In genomic region chr17:79728908-79729471, GRCh38 we compare ENCODE assay signal across 9 cellular contexts. TPM values are rescaled to one million over a fixed set of nuclear protein-coding genes. Genes with fewer than 3 reads are reported as not detected.
A peak's percentile ranks its signal among the peaks of the same experiment; 100 is the strongest.
DNase-seq lines count a peak whose midpoint lies in the region; ATAC-seq and TF ChIP-seq lines count a peak whose summit lies in the region.
"Had no signal": no experiment of that assay in that cellular context is flagged by ENCODE, and none has a peak within 500 bp of the region (broad histone marks: within the 10 kb centered on the region; RNA-seq: fewer than 3 reads in every experiment).

No MANE protein-coding gene starts in this region.

- CTCF ChIA-PET in activated naive CD4-positive, alpha-beta T cell treated with anti-CD3 and anti-CD28 coated beads for 36 hours (lab: Charles Lee) = interaction anchor here (1.8 kb wide), 1 partner anchor 12 kb away, joined by 10 read pairs; no protein-coding TSS in a partner anchor

- H3K4me1 ChIP-seq in mesendoderm (ENCODE audit: control insufficient read depth, low read depth, low read length) = no peaks in the 10 kb centered on the region
- peaks cover 0 to 9% of the 10 kb centered on the region in 2 donors for H3K4me1 ChIP-seq in thoracic aorta (ENCODE audit: control insufficient read depth in 1 of 2, low read depth in 2 of 2)

- H3K27ac ChIP-seq in angular gyrus (ENCODE audit: low read depth, low read length) (peak overlapping the region; percentile 17), mesendoderm (ENCODE audit: low read depth, low read length) (no peak overlapping the region), thoracic aorta (no peak overlapping the region)

- no peak overlapping the region for H3K4me2 ChIP-seq in mesendoderm (ENCODE audit: low read length)

- no peaks in the 10 kb centered on the region for H3K36me3 Mint-ChIP-seq in activated naive CD4-positive, alpha-beta T cell treated with anti-CD3 and anti-CD28 coated beads for 36 hours (ENCODE audit: low read depth)
- H3K36me3 Mint-ChIP-seq: type B pancreatic cell had no signal

- H3K79me1 ChIP-seq in mesendoderm (ENCODE audit: low read length) = no peaks in the 10 kb centered on the region

- peaks cover 11% of the 10 kb centered on the region for H3K4me1 Mint-ChIP-seq in activated naive CD4-positive, alpha-beta T cell treated with anti-CD3 and anti-CD28 coated beads for 36 hours (ENCODE audit: low read depth)

- H2BK5ac ChIP-seq in mesendoderm (ENCODE audit: low read length) = no peak overlapping the region

- no peak overlapping the region for H3K4ac ChIP-seq in mesendoderm (ENCODE audit: low read depth, low read length)

- H3K9me3 ChIP-seq in thoracic aorta = no peaks in the 10 kb centered on the region

- no peak overlapping the region for H2AK5ac ChIP-seq in mesendoderm (ENCODE audit: low read length)

- H3K79me2 ChIP-seq in mesendoderm (ENCODE audit: control insufficient read depth, insufficient read depth, low read length) = no peaks in the 10 kb centered on the region

- ATAC-seq in thoracic aorta (ENCODE audit: insufficient number of reproducible peaks, low FRiP score, low read depth) = no peak

- H3K56ac ChIP-seq in mesendoderm (ENCODE audit: low read length) = peak overlapping the region; percentile 53

- H2BK120ac ChIP-seq in mesendoderm (ENCODE audit: low read depth, low read length) = no peak overlapping the region

- peak overlapping the region; percentile 89 for H4K8ac ChIP-seq in mesendoderm (ENCODE audit: low read depth, low read length)

- peak overlapping the region; percentile 69 for H3K4me3 Mint-ChIP-seq in activated naive CD4-positive, alpha-beta T cell treated with anti-CD3 and anti-CD28 coated beads for 36 hours

- no peak overlapping the region for H3K23ac ChIP-seq in mesendoderm (ENCODE audit: low read length)

- H3K27ac Mint-ChIP-seq in activated naive CD4-positive, alpha-beta T cell treated with anti-CD3 and anti-CD28 coated beads for 36 hours = no peak overlapping the region

- no peak overlapping the region for H3K18ac ChIP-seq in mesendoderm (ENCODE audit: low read length)

- TF ChIP-seq CTCF in thoracic aorta (IDR thresholded peaks at IDR 0.05) = no peak

- H3K4me3 ChIP-seq in mesendoderm (ENCODE audit: low read length) (no peak overlapping the region), thoracic aorta (peak overlapping the region; percentile 73)

- no peaks in the 10 kb centered on the region for H3K27me3 ChIP-seq in mesendoderm (ENCODE audit: insufficient read depth, low read length, poor library complexity)
- H3K27me3 ChIP-seq in thoracic aorta (replicated peaks; ENCODE audit: insufficient read depth) = no peaks in the 10 kb centered on the region

- H3K9ac ChIP-seq in mesendoderm (ENCODE audit: low read length) = no peak overlapping the region

- no peak overlapping the region for H4K5ac ChIP-seq in mesendoderm (ENCODE audit: low read length)

- no peaks in the 10 kb centered on the region for H3K27me3 Mint-ChIP-seq in activated naive CD4-positive, alpha-beta T cell treated with anti-CD3 and anti-CD28 coated beads for 36 hours (ENCODE audit: low read depth)
- H3K27me3 Mint-ChIP-seq: type B pancreatic cell had no signal

- H2BK15ac ChIP-seq in mesendoderm (replicated peaks; ENCODE audit: low read depth) = no peak overlapping the region

- H3K36me3 ChIP-seq in mesendoderm (ENCODE audit: control insufficient read depth, insufficient read depth, low read length) (no peaks in the 10 kb centered on the region), thoracic aorta (no peaks in the 10 kb centered on the region)

- intact Hi-C loops in activated naive CD4-positive, alpha-beta T cell treated with anti-CD3 and anti-CD28 coated beads for 36 hours (cut with micrococcal nuclease) = no loop called here

- DNase-seq in activated naive CD4-positive, alpha-beta T cell treated with anti-CD3 and anti-CD28 coated beads for 36 hours = no peak
- DNase-seq in activated naive CD4-positive, alpha-beta T cell treated with Interleukin-2 at 50 U/mL for 16 hours = no peak
- no peak for DNase-seq in mesendoderm
- DNase-seq in thoracic aorta (ENCODE audit: low spot score) = no peak
- no peak for DNase-seq in AML-193 (lab: John Stamatoyannopoulos, UW)
- DNase-seq in NCI-H187 treated with DMSO at 0.1 percent for 48 hours (lab: John Stamatoyannopoulos, UW) = no peak
- DNase-seq in NCI-H146 (lab: John Stamatoyannopoulos, UW) = no peak

- no peaks in the 10 kb centered on the region for H3K9me3 Mint-ChIP-seq in activated naive CD4-positive, alpha-beta T cell treated with anti-CD3 and anti-CD28 coated beads for 36 hours
- H3K9me3 Mint-ChIP-seq: type B pancreatic cell had no signal

- WGBS in mesendoderm (ENCODE audit: extremely low coverage, insufficient coverage, low lambda C conversion rate) = no CpG with 5 or more reads among the region's 26 CpGs

RNA-seq across cellular contexts. Expression of gene ENPP7, which starts 1.8 kb away (rescaled TPM):
- total RNA-seq in activated naive CD4-positive, alpha-beta T cell treated with anti-CD3 and anti-CD28 coated beads for 36 hours = not detected
- not detected for polyA plus RNA-seq in mesendoderm (2013, experiment 1 of 2)
- polyA plus RNA-seq in mesendoderm (2013, experiment 2 of 2) = not detected
- not detected for total RNA-seq in thoracic aorta

RNA-seq across cellular contexts. Expression of gene CBX2, which starts 49.0 kb away (rescaled TPM):
- total RNA-seq in activated naive CD4-positive, alpha-beta T cell treated with anti-CD3 and anti-CD28 coated beads for 36 hours = 1 to 10 TPM; 5.2 to 5.8 TPM
- 25.1 TPM for polyA plus RNA-seq in mesendoderm (2013, experiment 1 of 2)
- polyA plus RNA-seq in mesendoderm (2013, experiment 2 of 2) = 25.0 TPM
- total RNA-seq in thoracic aorta = under 1 TPM in 1 of 2 donors, not detected in 1; 0.14 TPM

Comparison
In these comparisons a context has a peak if more than half of its experiments do, and no peak if none do; other contexts are left out.
1. RNA of gene CBX2, which starts 49.0 kb away (total RNA-seq): 5.2 to 5.8 TPM in activated naive CD4-positive, alpha-beta T cell treated with anti-CD3 and anti-CD28 coated beads for 36 hours; 0.14 TPM in thoracic aorta; every median in the first group is over 4 times any median in the second.